In the genomic region with DNA sequence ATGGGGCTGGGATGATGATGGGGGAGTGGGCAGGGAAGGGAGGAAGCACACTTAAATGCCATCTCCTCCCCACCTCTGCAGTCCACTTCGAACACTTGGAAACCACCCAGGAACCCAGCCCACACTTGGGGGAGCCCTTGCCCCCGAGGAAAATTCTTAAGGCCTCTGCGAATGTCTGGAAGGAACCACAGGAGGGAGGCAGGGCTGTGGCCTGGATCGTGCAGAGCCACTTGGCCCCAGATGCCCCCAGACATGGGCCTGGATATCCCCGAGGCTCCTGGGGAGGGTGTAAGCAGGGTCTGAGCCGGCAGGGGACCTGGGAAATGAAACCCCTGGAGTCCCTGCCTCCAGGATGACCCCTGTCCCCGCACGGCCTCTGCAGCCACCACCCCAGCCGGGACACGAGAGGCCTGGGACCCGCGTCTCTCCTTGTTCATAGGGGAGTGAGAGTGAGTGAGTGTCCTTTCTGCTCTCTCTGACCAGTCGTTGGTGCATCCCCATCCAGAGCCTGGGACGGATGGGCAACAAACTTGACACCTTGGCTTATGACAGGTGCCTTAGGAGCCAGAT, we compare ENCODE assay signal across 1 cellular context.
TF ChIP-seq lines count a peak whose summit lies in the region.

No MANE protein-coding gene starts in this region.

TF ChIP-seq in IMR-90, 13 proteins besides CTCF, POLR2A, EP300 and RAD21 (continued from another document):
- TF ChIP-seq USF2 (IDR thresholded peaks at IDR 0.05; ENCODE audit: low read depth, low read length) (no peak), NFE2L2 (IDR thresholded peaks at IDR 0.05; ENCODE audit: low read depth, low read length) (no peak), FOS (IDR thresholded peaks at IDR 0.05; ENCODE audit: low read depth, low read length) (no peak), CEBPB (IDR thresholded peaks at IDR 0.05; ENCODE audit: low read depth, low read length) (no peak), RFX5 (IDR thresholded peaks at IDR 0.05; ENCODE audit: low read depth, low read length) (no peak), MAFK (IDR thresholded peaks at IDR 0.05; ENCODE audit: low read depth, low read length) (no peak), MXI1 (IDR thresholded peaks at IDR 0.05; ENCODE audit: borderline replicate concordance, low read depth, low read length) (no peak), SMC3 (IDR thresholded peaks at IDR 0.05; ENCODE audit: low read depth, low read length) (no peak), CHD1 (IDR thresholded peaks at IDR 0.05; ENCODE audit: low read depth, low read length) (no peak)
TF ChIP-seq in IMR-90: peak in this region for 0.
